Comparison of ENCODE assay signal across 18 cellular contexts in the genomic region with DNA sequence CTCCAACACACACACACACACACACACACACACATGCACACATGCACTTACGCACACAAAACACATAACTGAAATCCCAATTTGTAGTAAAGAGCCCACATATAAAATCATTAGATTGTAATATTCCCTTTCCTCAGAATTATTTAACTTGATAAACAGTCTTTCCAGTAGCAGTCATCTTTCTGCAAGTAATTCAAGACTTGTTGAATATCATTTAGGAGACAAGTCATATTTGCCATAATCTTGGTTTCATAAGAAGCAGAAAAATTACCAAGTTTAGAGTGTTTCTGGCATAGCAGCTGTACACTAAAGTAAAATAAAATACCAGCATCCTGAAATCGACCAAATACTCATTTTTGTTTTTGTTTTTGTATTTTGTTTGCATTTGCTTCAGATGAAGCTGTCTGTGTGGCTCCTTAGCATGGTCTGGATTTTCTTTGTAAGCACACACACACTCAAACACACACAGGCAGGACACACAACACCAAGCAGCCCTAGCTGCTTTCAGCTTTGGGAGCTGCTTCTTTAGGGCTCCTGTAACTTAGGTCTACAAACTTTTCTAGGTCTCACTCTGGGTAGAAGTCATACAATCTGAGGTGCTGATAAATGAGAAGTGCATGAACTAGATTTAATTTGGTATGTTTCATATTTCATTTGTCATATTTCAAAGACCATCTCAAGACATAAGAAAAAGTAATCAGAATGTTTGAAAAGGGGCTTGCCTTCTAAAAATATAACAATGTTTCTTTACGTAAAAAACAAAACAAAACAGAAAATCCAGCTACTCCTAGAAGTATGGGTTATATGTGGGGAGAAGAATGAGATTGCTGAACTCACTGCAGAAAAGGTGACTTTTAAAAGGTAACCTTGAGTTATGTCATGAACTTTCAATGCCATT. TPM values are rescaled to one million over a fixed set of nuclear protein-coding genes. Genes with fewer than 3 reads are reported as not detected.
DNase-seq lines count a peak whose midpoint lies in the region; ATAC-seq and TF ChIP-seq lines count a peak whose summit lies in the region.
"Had no signal": no experiment of that assay in that cellular context is flagged by ENCODE, and none has a peak within 500 bp of the region (broad histone marks: within the 10 kb centered on the region; RNA-seq: fewer than 3 reads in every experiment).

No MANE protein-coding gene starts in this region.

- H3K27me3 ChIP-seq in GM23338 (ENCODE audit: insufficient read depth) (peaks cover 28% of the 10 kb centered on the region), iPS-20b (ENCODE audit: insufficient read depth, low read length) (peaks cover 28% of the 10 kb centered on the region)

- H3K9me2 ChIP-seq in GM23338 (ENCODE audit: insufficient read depth), result no peaks in the 10 kb centered on the region

- H3K36me3 ChIP-seq in GM23338 (ENCODE audit: insufficient read depth), result no peaks in the 10 kb centered on the region
- peaks cover 12% of the 10 kb centered on the region; the same call in 1 of the 2 replicates for H3K36me3 ChIP-seq in iPS-20b (ENCODE audit: insufficient read depth, low read depth, low read length)
- H3K36me3 ChIP-seq: BLaER1, heart left ventricle, upper lobe of right lung had no signal

- H3K27me3 Mint-ChIP-seq in GM23338 (ENCODE audit: insufficient read depth, low read depth, poor library complexity) (peaks cover 4% of the 10 kb centered on the region), progenitor cell of endocrine pancreas (peaks cover 12% of the 10 kb centered on the region)
- H3K27me3 Mint-ChIP-seq in activated naive CD8-positive, alpha-beta T cell treated with anti-CD3 and anti-CD28 coated beads for 36 hours, result peaks cover 64% of the 10 kb centered on the region

- DNase-seq in GM23338 (ENCODE audit: low spot score), result no peak
- no peak for DNase-seq in progenitor cell of endocrine pancreas (ENCODE audit: low spot score, unreplicated experiment)
- DNase-seq in activated naive CD8-positive, alpha-beta T cell treated with anti-CD3 and anti-CD28 coated beads for 36 hours, result no peak
- DNase-seq in GM10248 (ENCODE audit: extremely low spot score), result no peak
- no peak for DNase-seq in left ventricle myocardium superior
- DNase-seq: activated CD8-positive, alpha-beta T cell treated with anti-CD3 and anti-CD28 coated beads for 36 hours; DND-41; heart left ventricle; NCI-H146; NCI-H69; stimulated activated CD4-positive, alpha-beta T cell treated with anti-CD3 and anti-CD28 coated beads, Interleukin-2, amount 100 ng/mL, for 24 hours; upper lobe of right lung had no signal

- H3F3A ChIP-seq in GM23338 (replicated peaks; ENCODE audit: low read depth), result no peaks in the 10 kb centered on the region

- no peak for ATAC-seq in GM23338
- ATAC-seq in HG03039 (IDR thresholded peaks at IDR 0.05; ENCODE audit: unreplicated experiment), result no peak
- no peak for ATAC-seq in left ventricle myocardium superior
- ATAC-seq: activated CD8-positive, alpha-beta T cell treated with anti-CD3 and anti-CD28 coated beads for 36 hours; activated T-helper 17 cell treated with anti-CD3 and anti-CD28 coated beads, Interleukin-2, amount 50 U/mL, for 72 hours; heart left ventricle; upper lobe of right lung had no signal

- peaks cover 58% of the 10 kb centered on the region for H3K4me1 Mint-ChIP-seq in GM23338
- H3K4me1 Mint-ChIP-seq in progenitor cell of endocrine pancreas (ENCODE audit: low read depth), result peaks cover 57% of the 10 kb centered on the region
- peaks cover 2% of the 10 kb centered on the region for H3K4me1 Mint-ChIP-seq in activated naive CD8-positive, alpha-beta T cell treated with anti-CD3 and anti-CD28 coated beads for 36 hours
- H3K4me1 Mint-ChIP-seq: activated T-helper 17 cell treated with anti-CD3 and anti-CD28 coated beads, Interleukin-2, amount 50 U/mL, for 72 hours had no signal

- H3K4me3 ChIP-seq in GM23338 (peak overlapping the region; percentile 94), iPS-20b (ENCODE audit: low read length) (peak overlapping the region; percentile 95)
- H3K4me3 ChIP-seq: BLaER1, heart left ventricle, upper lobe of right lung had no signal

- H2AFZ ChIP-seq in GM23338, result no peak overlapping the region

- H3K27ac ChIP-seq in GM23338 (ENCODE audit: low read depth), result no peak overlapping the region
- H3K27ac ChIP-seq in angular gyrus (ENCODE audit: low read depth, low read length), result peak overlapping the region; percentile 19
- no peak overlapping the region for H3K27ac ChIP-seq in iPS-20b (ENCODE audit: low read length)
- H3K27ac ChIP-seq: BLaER1, heart left ventricle, upper lobe of right lung had no signal

- H3K4me3 Mint-ChIP-seq in GM23338, result peak overlapping the region; percentile 96
- peak overlapping the region; percentile 88 for H3K4me3 Mint-ChIP-seq in progenitor cell of endocrine pancreas (ENCODE audit: low read depth)
- H3K4me3 Mint-ChIP-seq in activated naive CD8-positive, alpha-beta T cell treated with anti-CD3 and anti-CD28 coated beads for 36 hours, result no peak overlapping the region
- H3K4me3 Mint-ChIP-seq: activated CD8-positive, alpha-beta T cell treated with anti-CD3 and anti-CD28 coated beads for 36 hours; activated T-helper 17 cell treated with anti-CD3 and anti-CD28 coated beads, Interleukin-2, amount 50 U/mL, for 72 hours had no signal

- intact Hi-C loops in left ventricle myocardium superior (cut with micrococcal nuclease), result no loop called here

- POLR2A ChIA-PET in GM10248 (lab: Yijun Ruan, JAX), result no interaction called here

- peak overlapping the region; percentile 85 for H3K4me2 ChIP-seq in GM23338
- H3K4me2 ChIP-seq: BLaER1 had no signal

- CTCF ChIA-PET in GM10248 (lab: Yijun Ruan, JAX), result no interaction called here

- H3K27ac Mint-ChIP-seq in GM23338, result no peak overlapping the region
- H3K27ac Mint-ChIP-seq in progenitor cell of endocrine pancreas, result peak overlapping the region; percentile 48
- H3K27ac Mint-ChIP-seq in activated naive CD8-positive, alpha-beta T cell treated with anti-CD3 and anti-CD28 coated beads for 36 hours, result no peak overlapping the region
- H3K27ac Mint-ChIP-seq: activated CD8-positive, alpha-beta T cell treated with anti-CD3 and anti-CD28 coated beads for 36 hours; activated T-helper 17 cell treated with anti-CD3 and anti-CD28 coated beads, Interleukin-2, amount 50 U/mL, for 72 hours had no signal

- TF ChIP-seq CTCF in GM23338 (conservative IDR thresholded peaks at IDR 0.05; ENCODE audit: low read depth in 2 of 2) (no peak), progenitor cell of endocrine pancreas (IDR thresholded peaks at IDR 0.05; ENCODE audit: unreplicated experiment) (no peak), GM10248 (IDR thresholded peaks at IDR 0.05; ENCODE audit: control extremely low read depth, extremely low read depth, low read depth, missing control alignments) (no peak)

- peaks cover 57% of the 10 kb centered on the region for H3K4me1 ChIP-seq in GM23338 (ENCODE audit: insufficient read depth)
- H3K4me1 ChIP-seq in iPS-20b (ENCODE audit: insufficient read depth, low read length), result peaks cover 50% of the 10 kb centered on the region

- peak overlapping the region; percentile 98 for H3K9ac ChIP-seq in iPS-20b (ENCODE audit: low read depth, low read length)
- H3K9ac ChIP-seq: BLaER1 had no signal

- H3K79me2 ChIP-seq in GM23338 (replicated peaks; ENCODE audit: insufficient read depth), result peaks cover 80% of the 10 kb centered on the region

- H4K20me1 ChIP-seq in GM23338 (replicated peaks; ENCODE audit: insufficient read depth), result peaks cover 9% of the 10 kb centered on the region; the same call in 1 of the 2 replicates

- H3K36me3 Mint-ChIP-seq in GM23338 (ENCODE audit: low read depth) (peaks cover 23% of the 10 kb centered on the region), progenitor cell of endocrine pancreas (ENCODE audit: insufficient read depth) (no peaks in the 10 kb centered on the region)
- H3K36me3 Mint-ChIP-seq in activated naive CD8-positive, alpha-beta T cell treated with anti-CD3 and anti-CD28 coated beads for 36 hours, result no peaks in the 10 kb centered on the region

- H3K9me3 Mint-ChIP-seq in GM23338 (no peaks in the 10 kb centered on the region; the same call in 1 of the 3 replicates), progenitor cell of endocrine pancreas (ENCODE audit: low read depth) (no peaks in the 10 kb centered on the region)
- no peaks in the 10 kb centered on the region for H3K9me3 Mint-ChIP-seq in activated naive CD8-positive, alpha-beta T cell treated with anti-CD3 and anti-CD28 coated beads for 36 hours
- H3K9me3 Mint-ChIP-seq: activated CD8-positive, alpha-beta T cell treated with anti-CD3 and anti-CD28 coated beads for 36 hours; activated T-helper 17 cell treated with anti-CD3 and anti-CD28 coated beads, Interleukin-2, amount 50 U/mL, for 72 hours had no signal

- H3K9me3 ChIP-seq in iPS-20b (ENCODE audit: insufficient read depth, low read depth, low read length), result no peaks in the 10 kb centered on the region
- H3K9me3 ChIP-seq: heart left ventricle, upper lobe of right lung had no signal

TF ChIP-seq in GM23338, 12 proteins besides CTCF, POLR2A, EP300 and RAD21 (continues in another document):
- no peak for TF ChIP-seq EZH2phosphoT487 (IDR thresholded peaks at IDR 0.05; ENCODE audit: unreplicated experiment)
- no peak for TF ChIP-seq ZNF114 (CRISPR knock-in tag; IDR thresholded peaks at IDR 0.05)
- TF ChIP-seq STAT1 (IDR thresholded peaks at IDR 0.05; ENCODE audit: unreplicated experiment), result no peak

RNA-seq across cellular contexts. Expression of a gene that starts 3.0 kb away (rescaled TPM):
- 20.2 and 22.7 TPM in 2 replicates for total RNA-seq in GM23338 (2014; rRNA removed; shearing (Covaris generic))
- polyA plus RNA-seq in GM23338 (2016; fragmentation: Nextera tagmentation; extraction: Ambion mirVana), result 9.0 and 9.4 TPM in 2 replicates
- total RNA-seq in progenitor cell of endocrine pancreas, result 11.0 and 12.8 TPM in 2 replicates
- not detected for total RNA-seq in activated naive CD8-positive, alpha-beta T cell treated with anti-CD3 and anti-CD28 coated beads for 36 hours
- not detected for total RNA-seq in left ventricle myocardium superior
- total RNA-seq: activated CD8-positive, alpha-beta T cell treated with anti-CD3 and anti-CD28 coated beads for 36 hours; activated T-helper 17 cell treated with anti-CD3 and anti-CD28 coated beads, Interleukin-2, amount 50 U/mL, for 72 hours; posterior vena cava; upper lobe of right lung had no signal

Comparison
In these comparisons a context has a peak if more than half of its experiments do, and no peak if none do; other contexts are left out.
1. RNA of a gene that starts 3.0 kb away (total RNA-seq): 20.2 to 22.7 TPM in GM23338 and 11.0 to 12.8 TPM in progenitor cell of endocrine pancreas; not detected in activated naive CD8-positive, alpha-beta T cell treated with anti-CD3 and anti-CD28 coated beads for 36 hours and not detected in left ventricle myocardium superior (single experiment); every median in the first group is over 10 times any median in the second.